22 cellular contexts compared by ENCODE assay signal in the genomic region with DNA sequence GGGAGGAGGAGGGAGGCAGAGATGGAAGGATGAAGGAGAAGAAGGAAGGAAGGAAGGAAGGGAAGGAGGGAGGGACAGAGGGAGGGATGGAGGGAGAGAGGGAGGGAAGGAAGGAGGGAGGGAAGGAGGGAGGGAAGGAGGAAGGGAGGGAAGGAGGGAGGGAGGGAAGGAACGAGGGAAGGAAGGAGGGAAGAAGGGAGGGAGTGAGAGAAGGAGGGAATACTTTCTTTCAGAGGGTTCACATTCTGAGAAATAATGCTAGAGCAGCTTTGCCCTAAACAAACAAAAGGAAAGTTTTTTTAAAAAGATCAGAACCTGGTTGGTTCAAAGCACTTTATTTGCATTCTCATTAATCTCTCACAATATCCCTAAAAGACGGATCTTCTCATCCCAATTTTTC.
DNase-seq lines count a peak whose midpoint lies in the region; TF ChIP-seq lines count a peak whose summit lies in the region.
"Had no signal": no experiment of that assay in that cellular context is flagged by ENCODE, and none has a peak within 500 bp of the region (broad histone marks: within the 10 kb centered on the region; RNA-seq: fewer than 3 reads in every experiment).

No MANE protein-coding gene starts in this region.

- DNase-seq in endodermal cell (no peak), NCI-H2081 (lab: John Stamatoyannopoulos, UW) (no peak), medulla oblongata (ENCODE audit: extremely low spot score) (no peak)
- DNase-seq: 8988T; ACHN; BE2C; C1 segment of cervical spinal cord; CD4-positive, alpha-beta memory T cell; CD4-positive, CD25-positive, alpha-beta regulatory T cell; CD8-positive, alpha-beta memory T cell; COR-L47; DMS 273 treated with DMSO at 0.1 percent for 48 hours; DMS153; DMS53; DMS79; DND-41; EL; GDM1 had no signal

- H3K36me3 Mint-ChIP-seq in endodermal cell (ENCODE audit: low read depth), result no peaks in the 10 kb centered on the region
- H3K36me3 Mint-ChIP-seq: CD4-positive, alpha-beta memory T cell; CD4-positive, CD25-positive, alpha-beta regulatory T cell; CD8-positive, alpha-beta memory T cell had no signal

- H3K4me3 ChIP-seq in BLaER1, result no peak overlapping the region
- H3K4me3 ChIP-seq in BLaER1 treated with 17β-estradiol and CSF1 and Interleukin-3, amounts not matched to agents 10 nM and 100 nM, result no peak overlapping the region
- no peak overlapping the region for H3K4me3 ChIP-seq in endodermal cell (ENCODE audit: low read length)
- H3K4me3 ChIP-seq: GM12878 had no signal

- H3K36me3 ChIP-seq in BLaER1 (no peaks in the 10 kb centered on the region), endodermal cell (ENCODE audit: control insufficient read depth, insufficient read depth, low read length) (no peaks in the 10 kb centered on the region)
- no peaks in the 10 kb centered on the region for H3K36me3 ChIP-seq in BLaER1 treated with 17β-estradiol and CSF1 and Interleukin-3, amounts not matched to agents 10 nM and 100 nM
- H3K36me3 ChIP-seq: BE2C had no signal

- H3K27me3 ChIP-seq in BLaER1, result no peaks in the 10 kb centered on the region
- H3K27me3 ChIP-seq in BLaER1 treated with 17β-estradiol and CSF1 and Interleukin-3, amounts not matched to agents 10 nM and 100 nM, result no peaks in the 10 kb centered on the region
- H3K27me3 ChIP-seq in endodermal cell (ENCODE audit: control insufficient read depth, insufficient read depth, low read length, poor library complexity, severe bottlenecking), result no peaks in the 10 kb centered on the region
- H3K27me3 ChIP-seq: BE2C had no signal

- H3K4me1 Mint-ChIP-seq in endodermal cell, result peaks cover 28% of the 10 kb centered on the region
- H3K4me1 Mint-ChIP-seq: CD4-positive, alpha-beta memory T cell; CD4-positive, CD25-positive, alpha-beta regulatory T cell; CD8-positive, alpha-beta memory T cell had no signal

- H3K4me3 Mint-ChIP-seq in endodermal cell, result no peak overlapping the region
- H3K4me3 Mint-ChIP-seq: CD14-positive monocyte; CD4-positive, alpha-beta memory T cell; CD4-positive, CD25-positive, alpha-beta regulatory T cell; CD8-positive, alpha-beta memory T cell had no signal

- peaks cover 3% of the 10 kb centered on the region for H3K27me3 Mint-ChIP-seq in endodermal cell (ENCODE audit: insufficient read depth)

- H3K27ac ChIP-seq in BLaER1 (no peak overlapping the region), endodermal cell (ENCODE audit: low read depth, low read length) (no peak overlapping the region)
- H3K27ac ChIP-seq in BLaER1 treated with 17β-estradiol and CSF1 and Interleukin-3, amounts not matched to agents 10 nM and 100 nM, result peak overlapping the region in 1 of 11 experiments; percentile 19; a peak in 2 of 22 replicates

- peak overlapping the region; percentile 65; the same call in 1 of the 2 replicates for H3K4me2 ChIP-seq in BLaER1
- peak overlapping the region; percentile 65 to 93 (median 85) for H3K4me2 ChIP-seq in BLaER1 treated with 17β-estradiol and CSF1 and Interleukin-3, amounts not matched to agents 10 nM and 100 nM

- H3K9ac ChIP-seq in BLaER1 (no peak overlapping the region), endodermal cell (ENCODE audit: extremely low read depth, low read length, poor library complexity, severe bottlenecking) (no peak overlapping the region)
- H3K9ac ChIP-seq in BLaER1 treated with 17β-estradiol and CSF1 and Interleukin-3, amounts not matched to agents 10 nM and 100 nM, result no peak overlapping the region

- peak overlapping the region; percentile 56 for H3K27ac Mint-ChIP-seq in endodermal cell
- H3K27ac Mint-ChIP-seq: CD4-positive, alpha-beta memory T cell; CD4-positive, CD25-positive, alpha-beta regulatory T cell; CD8-positive, alpha-beta memory T cell had no signal

- no peaks in the 10 kb centered on the region for H3K9me3 Mint-ChIP-seq in endodermal cell
- H3K9me3 Mint-ChIP-seq: CD4-positive, CD25-positive, alpha-beta regulatory T cell; CD8-positive, alpha-beta memory T cell had no signal

- 70 to 76% methylated on average over 2 of the region's 2 CpGs for WGBS in endodermal cell (ENCODE audit: insufficient coverage in 1 of 2, insufficient read length in 1 of 2), 2 experiments

- no peak for TF ChIP-seq CTCF in endodermal cell (conservative IDR thresholded peaks at IDR 0.05)

- peaks cover 48% of the 10 kb centered on the region for H3K4me1 ChIP-seq in BLaER1
- H3K4me1 ChIP-seq in BLaER1 treated with 17β-estradiol and CSF1 and Interleukin-3, amounts not matched to agents 10 nM and 100 nM, result peaks cover 49 to 87% (median 71%) of the 10 kb centered on the region in 10 experiments
- H3K4me1 ChIP-seq in endodermal cell (ENCODE audit: control insufficient read depth, insufficient read depth, low read length), result peaks cover 8% of the 10 kb centered on the region
- H3K4me1 ChIP-seq: BE2C had no signal

- no peaks in the 10 kb centered on the region for H4K20me1 ChIP-seq in BLaER1
- H4K20me1 ChIP-seq in BLaER1 treated with 17β-estradiol and CSF1 and Interleukin-3, amounts not matched to agents 10 nM and 100 nM, result no peaks in the 10 kb centered on the region

- H3K9me3 ChIP-seq in BLaER1, result no peaks in the 10 kb centered on the region
- H3K9me3 ChIP-seq in BLaER1 treated with 17β-estradiol and CSF1 and Interleukin-3, amounts not matched to agents 10 nM and 100 nM (replicated peaks in 1 of 11), result peaks cover 0 to 14% (median 0%) of the 10 kb centered on the region in 11 experiments; a peak in 4 of 22 replicates
- H3K9me3 ChIP-seq in endodermal cell (ENCODE audit: control insufficient read depth, low read length), result no peaks in the 10 kb centered on the region
- H3K9me3 ChIP-seq: BE2C had no signal
